In the genomic region with DNA sequence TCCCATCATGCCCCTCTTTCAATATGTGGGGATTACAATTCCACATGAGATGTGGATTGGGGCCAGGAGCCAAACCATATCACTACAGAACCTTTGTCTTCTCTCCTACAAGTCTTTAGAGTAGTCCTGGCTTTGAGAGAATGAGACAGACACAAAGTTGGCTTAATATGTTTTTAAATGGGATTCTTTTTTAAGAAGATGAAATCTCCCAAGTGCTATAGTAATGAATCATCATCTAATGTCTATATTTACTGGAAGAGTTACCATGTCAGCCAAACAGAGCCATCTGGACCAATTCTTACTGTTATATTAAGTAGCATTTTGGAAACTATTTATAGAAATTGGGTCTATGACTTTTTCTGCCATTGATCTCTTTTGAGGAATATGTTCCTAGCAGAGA, we compare ENCODE assay signal across 17 cellular contexts. TPM values are rescaled to one million over a fixed set of nuclear protein-coding genes. Genes with fewer than 3 reads are reported as not detected.
DNase-seq lines count a peak whose midpoint lies in the region; TF ChIP-seq lines count a peak whose summit lies in the region.
"Had no signal": no experiment of that assay in that cellular context is flagged by ENCODE, and none has a peak within 500 bp of the region (broad histone marks: within the 10 kb centered on the region; RNA-seq: fewer than 3 reads in every experiment).

No MANE protein-coding gene starts in this region.

- no peak overlapping the region for H3K4me3 Mint-ChIP-seq in activated T-cell treated with anti-CD3 and anti-CD28 coated beads, Interleukin-2, amount 50 U/mL, for 24 hours
- H3K4me3 Mint-ChIP-seq: CD8-positive, alpha-beta T cell; IgD-negative memory B cell had no signal

- DNase-seq in ELR (ENCODE audit: low read depth) (peak; percentile 71), RWPE1 (ENCODE audit: low spot score) (peak; percentile 20), fibroblast of gingiva (ENCODE audit: low read depth) (peak; percentile 92), renal cortical epithelial cell (ENCODE audit: low read depth) (peak; percentile 45), NCI-H1930 (lab: John Stamatoyannopoulos, UW) (no peak), NCI-H2029 treated with DMSO at 0.1 percent for 48 hours (lab: John Stamatoyannopoulos, UW) (no peak)
- DNase-seq in activated CD4-positive, alpha-beta T cell treated with anti-CD3 and anti-CD28 coated beads, Interleukin-2, amount 50 U/mL, for 48 hours = no peak
- no peak for DNase-seq in activated T-cell treated with anti-CD3 and anti-CD28 coated beads, Interleukin-2, amount 50 U/mL, for 24 hours
- DNase-seq: CD8-positive, alpha-beta T cell; cerebellar nuclear complex; esophagus squamous epithelium; islet precursor cell; NCI-H1436; NCI-H748 treated with DMSO at 0.1 percent for 48 hours; SHP77 had no signal

- H3K36me3 Mint-ChIP-seq in activated T-cell treated with anti-CD3 and anti-CD28 coated beads, Interleukin-2, amount 50 U/mL, for 24 hours (ENCODE audit: low read depth) = no peaks in the 10 kb centered on the region
- H3K36me3 Mint-ChIP-seq: CD8-positive, alpha-beta T cell had no signal

- CTCF ChIA-PET in RWPE1 (lab: Yijun Ruan, JAX) = no interaction called here

- POLR2A ChIA-PET in RWPE1 (lab: Yijun Ruan, JAX; ENCODE audit: low non-redundant PET) = no interaction called here

- no peaks in the 10 kb centered on the region for H3K9me3 Mint-ChIP-seq in activated T-cell treated with anti-CD3 and anti-CD28 coated beads, Interleukin-2, amount 50 U/mL, for 24 hours
- H3K9me3 Mint-ChIP-seq: CD8-positive, alpha-beta T cell had no signal

- peaks cover 16% of the 10 kb centered on the region for H3K27me3 Mint-ChIP-seq in activated T-cell treated with anti-CD3 and anti-CD28 coated beads, Interleukin-2, amount 50 U/mL, for 24 hours
- H3K27me3 Mint-ChIP-seq: IgD-negative memory B cell had no signal

- no peak overlapping the region for H3K27ac ChIP-seq in RWPE1
- H3K27ac ChIP-seq: esophagus squamous epithelium had no signal

- H3K4me1 Mint-ChIP-seq in activated T-cell treated with anti-CD3 and anti-CD28 coated beads, Interleukin-2, amount 50 U/mL, for 24 hours (ENCODE audit: low read depth) = no peaks in the 10 kb centered on the region

- H3K27ac Mint-ChIP-seq in activated T-cell treated with anti-CD3 and anti-CD28 coated beads, Interleukin-2, amount 50 U/mL, for 24 hours = no peak overlapping the region
- H3K27ac Mint-ChIP-seq: CD8-positive, alpha-beta T cell; IgD-negative memory B cell had no signal

- TF ChIP-seq CTCF in RWPE1 (conservative IDR thresholded peaks at IDR 0.05; ENCODE audit: low read depth) = no peak

RNA-seq across cellular contexts. Expression of a gene that starts 38.1 kb away (rescaled TPM):
- not detected in 2 replicates for total RNA-seq in renal cortical epithelial cell
- total RNA-seq: activated CD8-positive, alpha-beta memory T cell treated with anti-CD3 and anti-CD28 coated beads for 36 hours; CD8-positive, alpha-beta T cell had no signal

Comparison
In these comparisons a context has a peak if more than half of its experiments do, and no peak if none do; other contexts are left out.
1. DNase-seq: peak in ELR (single experiment), RWPE1 (single experiment), fibroblast of gingiva (single experiment) and renal cortical epithelial cell (single experiment); none in activated CD4-positive, alpha-beta T cell treated with anti-CD3 and anti-CD28 coated beads, Interleukin-2, amount 50 U/mL, for 48 hours (0 of 2), NCI-H1930 (0 of 2), activated T-cell treated with anti-CD3 and anti-CD28 coated beads, Interleukin-2, amount 50 U/mL, for 24 hours (single experiment) and NCI-H2029 treated with DMSO at 0.1 percent for 48 hours (single experiment).